Comparison of ENCODE assay signal across 8 cellular contexts in genomic region chr12:88036368-88036965, GRCh38. TPM values are rescaled to one million over a fixed set of nuclear protein-coding genes. Genes with fewer than 3 reads are reported as not detected.
DNase-seq lines count a peak whose midpoint lies in the region; ATAC-seq and TF ChIP-seq lines count a peak whose summit lies in the region.

No MANE protein-coding gene starts in this region.

- no peaks in the 10 kb centered on the region for H3K9me3 ChIP-seq in DND-41 (ENCODE audit: insufficient read depth, low read length, severe bottlenecking)
- no peaks in the 10 kb centered on the region for H3K9me3 ChIP-seq in Karpas-422 (ENCODE audit: low read length)
- H3K9me3 ChIP-seq in liver (ENCODE audit: control insufficient read depth in 4 of 4, low read length in 3 of 4): no peaks in the 10 kb centered on the region

- H3K4me3 ChIP-seq in DND-41 (ENCODE audit: low read depth in 1 of 2, low read length in 2 of 2): peak overlapping the region; percentile 68 to 89; a peak in 3 of 4 replicates
- H3K4me3 ChIP-seq in Karpas-422 (ENCODE audit: low read length): peak overlapping the region; percentile 94
- peak overlapping the region; percentile 77 to 91 (median 81) for H3K4me3 ChIP-seq in liver (ENCODE audit: low read depth in 1 of 3, low read length in 3 of 3)

- H3K9ac ChIP-seq in DND-41 (ENCODE audit: low read depth, low read length): peak overlapping the region; percentile 77
- H3K9ac ChIP-seq in Karpas-422 (ENCODE audit: low read length): peak overlapping the region; percentile 91
- H3K9ac ChIP-seq in liver (ENCODE audit: low read depth in 1 of 2, low read length in 2 of 2): peak overlapping the region; percentile 49 to 70

- H3K9me2 ChIP-seq in Karpas-422 (replicated peaks; ENCODE audit: insufficient read depth, low read length): peaks cover 6% of the 10 kb centered on the region; the same call in 1 of the 2 replicates

- H3K36me3 ChIP-seq in DND-41 (ENCODE audit: insufficient read depth, low read length) (peaks cover 17% of the 10 kb centered on the region), Karpas-422 (ENCODE audit: insufficient read depth, low read length) (peaks cover 36% of the 10 kb centered on the region), liver (ENCODE audit: control insufficient read depth in 4 of 4, insufficient read depth in 3 of 4, low read depth in 1 of 4, low read length in 3 of 4) (no peaks in the 10 kb centered on the region)

- peaks cover 17% of the 10 kb centered on the region; the same call in 1 of the 2 replicates for H4K20me1 ChIP-seq in DND-41 (ENCODE audit: insufficient read depth, low read length)
- H4K20me1 ChIP-seq in Karpas-422 (ENCODE audit: insufficient read depth, low read depth, low read length): no peaks in the 10 kb centered on the region; the same call in 1 of the 2 replicates

- ATAC-seq in DND-41 (ENCODE audit: insufficient read depth, low read depth) (no peak), HG03025 (IDR thresholded peaks at IDR 0.05; ENCODE audit: low FRiP score, unreplicated experiment) (no peak), GM21515 (IDR thresholded peaks at IDR 0.05; ENCODE audit: unreplicated experiment) (no peak)

- H3K27me3 ChIP-seq in DND-41 (ENCODE audit: insufficient read depth, low read length, poor library complexity): no peaks in the 10 kb centered on the region
- no peaks in the 10 kb centered on the region for H3K27me3 ChIP-seq in Karpas-422 (ENCODE audit: low read length)
- no peaks in the 10 kb centered on the region for H3K27me3 ChIP-seq in liver (ENCODE audit: control insufficient read depth in 4 of 4, insufficient read depth in 4 of 4, low read length in 3 of 4)

- DNase-seq in DND-41 (no peak), Karpas-422 (peak; percentile 48), astrocyte of the hippocampus (ENCODE audit: low read depth, low spot score) (peak; percentile 20), NCI-H2196 treated with DMSO at 0.1 percent for 48 hours (lab: John Stamatoyannopoulos, UW; ENCODE audit: unreplicated experiment) (no peak), COLO829 (ENCODE audit: low spot score) (no peak)

- no peak overlapping the region for H2AFZ ChIP-seq in DND-41 (ENCODE audit: low read depth, low read length)
- H2AFZ ChIP-seq in Karpas-422 (ENCODE audit: low read length): no peak overlapping the region

- peaks cover 60% of the 10 kb centered on the region for H3K79me2 ChIP-seq in DND-41 (ENCODE audit: insufficient read depth, low read length)
- peaks cover 61% of the 10 kb centered on the region for H3K79me2 ChIP-seq in Karpas-422 (ENCODE audit: low read length)

- no peak for TF ChIP-seq RAD21 in liver (IDR thresholded peaks at IDR 0.05)

- WGBS in liver: 24% methylated on average over 4 of the region's 4 CpGs

- TF ChIP-seq CTCF in DND-41 (IDR thresholded peaks at IDR 0.05; ENCODE audit: borderline replicate concordance, extremely low read depth, low read length, poor library complexity, severe bottlenecking) (no peak), liver (IDR thresholded peaks at IDR 0.05; ENCODE audit: low read depth, low read length, missing input control) (no peak)

- H3K4me2 ChIP-seq in DND-41 (ENCODE audit: insufficient read depth, low read length) (peak overlapping the region; percentile 87), Karpas-422 (ENCODE audit: low read depth, low read length, poor library complexity, severe bottlenecking) (peak overlapping the region; percentile 79)

- H3K27ac ChIP-seq in DND-41 (ENCODE audit: low read length) (peak overlapping the region; percentile 83; the same call in 1 of the 2 replicates), Karpas-422 (ENCODE audit: low read length) (no peak overlapping the region), liver (ENCODE audit: low read depth in 1 of 2, low read length in 2 of 2) (peak overlapping the region; percentile 71)

- peaks cover 41% of the 10 kb centered on the region for H3K4me1 ChIP-seq in DND-41 (ENCODE audit: insufficient read depth, low read length)
- H3K4me1 ChIP-seq in Karpas-422 (ENCODE audit: low read length): peaks cover 35% of the 10 kb centered on the region
- H3K4me1 ChIP-seq in liver (ENCODE audit: control insufficient read depth in 4 of 4, insufficient read depth in 4 of 4, low read length in 3 of 4): peaks cover 3 to 19% (median 13%) of the 10 kb centered on the region in 4 donors

TF ChIP-seq in liver, 16 proteins besides CTCF, POLR2A, EP300 and RAD21:
- TF ChIP-seq HNF4A (conservative IDR thresholded peaks at IDR 0.05): peak; percentile 32 to 41
- TF ChIP-seq, protein P1, sequence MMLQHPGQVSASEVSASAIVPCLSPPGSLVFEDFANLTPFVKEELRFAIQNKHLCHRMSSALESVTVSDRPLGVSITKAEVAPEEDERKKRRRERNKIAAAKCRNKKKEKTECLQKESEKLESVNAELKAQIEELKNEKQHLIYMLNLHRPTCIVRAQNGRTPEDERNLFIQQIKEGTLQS (IDR thresholded peaks at IDR 0.05): no peak
- TF ChIP-seq RXRA (IDR thresholded peaks at IDR 0.05): peak in 1 of 2 donors; percentile 6
TF ChIP-seq in liver: peak in this region for 2.

RNA-seq across cellular contexts. Expression of gene C12orf50, which starts 7.3 kb away (rescaled TPM):
- total RNA-seq in Karpas-422 (2014; rRNA removed; shearing (Covaris generic); ENCODE audit: low replicate concordance): 0.18 TPM in 1 of 2 replicates, not detected in the other
- under 1 TPM in 1 of 2 donors, not detected in 1; 0.08 TPM for total RNA-seq in liver
- not detected for polyA plus RNA-seq in liver

Comparison
In these comparisons a context has a peak if more than half of its experiments do, and no peak if none do; other contexts are left out.
1. DNase-seq: peak in Karpas-422 (single experiment) and astrocyte of the hippocampus (single experiment); none in DND-41 (single experiment), NCI-H2196 treated with DMSO at 0.1 percent for 48 hours (single experiment) and COLO829 (single experiment).
2. Peak in every context shown above with its lines, with median percentiles within 50 percentile points of each other: H3K4me3 ChIP-seq and H3K9ac ChIP-seq.